ENCODE assay signal across 9 cellular contexts in genomic region chr14:52312872-52313492, GRCh38. TPM values are rescaled to one million over a fixed set of nuclear protein-coding genes. Genes with fewer than 3 reads are reported as not detected.
A peak's percentile ranks its signal among the peaks of the same experiment; 100 is the strongest.
DNase-seq lines count a peak whose midpoint lies in the region; TF ChIP-seq lines count a peak whose summit lies in the region.
"Had no signal": no experiment of that assay in that cellular context is flagged by ENCODE, and none has a peak within 500 bp of the region (broad histone marks: within the 10 kb centered on the region; RNA-seq: fewer than 3 reads in every experiment).

No MANE protein-coding gene starts in this region.

- no peak for DNase-seq in activated CD4-positive, alpha-beta memory T cell treated with anti-CD3 and anti-CD28 coated beads, Interleukin-2, amount 10 ng/mL, durations not matched to agents 7 days and 5 days
- DNase-seq in kidney glomerular epithelial cell (lab: John Stamatoyannopoulos, UW) (peak; percentile 27), stomach (no peak), ascending aorta (ENCODE audit: low spot score in 2 of 2) (no peak), inferior parietal cortex (ENCODE audit: extremely low spot score) (no peak), posterior vena cava (ENCODE audit: low spot score) (no peak)
- DNase-seq: cortex of kidney, NCI-H2081 had no signal

- CTCF ChIA-PET in activated CD4-positive, alpha-beta memory T cell treated with anti-CD3 and anti-CD28 coated beads, Interleukin-2, amount 10 ng/mL, durations not matched to agents 7 days and 5 days (lab: Charles Lee) = interaction anchor here (1.5 to 7.0 kb wide), 3 partner anchors 13 to 155 kb away, joined by 3 to 28 read pairs (median 19); no protein-coding TSS in a partner anchor

- peaks cover 74% of the 10 kb centered on the region for H3K27me3 ChIP-seq in HUES6 (ENCODE audit: control insufficient read depth, insufficient read depth, low read length)
- peaks cover 0 to 23% (median 7%) of the 10 kb centered on the region in 3 donors for H3K27me3 ChIP-seq in stomach
- no peaks in the 10 kb centered on the region for H3K27me3 ChIP-seq in ascending aorta

- H3K4me3 Mint-ChIP-seq in activated CD4-positive, alpha-beta memory T cell treated with anti-CD3 and anti-CD28 coated beads, Interleukin-2, amount 10 ng/mL, durations not matched to agents 7 days and 5 days = peak overlapping the region; percentile 92

- H3K36me3 Mint-ChIP-seq in activated CD4-positive, alpha-beta memory T cell treated with anti-CD3 and anti-CD28 coated beads, Interleukin-2, amount 10 ng/mL, durations not matched to agents 7 days and 5 days (ENCODE audit: low read depth) = peaks cover 95% of the 10 kb centered on the region

- no peaks in the 10 kb centered on the region for H3K9me3 Mint-ChIP-seq in activated CD4-positive, alpha-beta memory T cell treated with anti-CD3 and anti-CD28 coated beads, Interleukin-2, amount 10 ng/mL, durations not matched to agents 7 days and 5 days

- H3K9ac ChIP-seq in HUES6 (ENCODE audit: low read length) = no peak overlapping the region

- 18 to 33% (median 27%) methylated on average over 7 of the region's 7 CpGs for WGBS in stomach, 5 donors

- H3K4me1 ChIP-seq in HUES6 (ENCODE audit: control insufficient read depth, insufficient read depth, low read length) (peaks cover 20% of the 10 kb centered on the region), stomach (peaks cover 20 to 73% (median 55%) of the 10 kb centered on the region in 4 donors), ascending aorta (peaks cover 3 to 7% of the 10 kb centered on the region in 2 donors)

- no peak overlapping the region for H3K27ac ChIP-seq in HUES6 (ENCODE audit: low read depth, low read length)
- H3K27ac ChIP-seq in stomach = peak overlapping the region; percentile 26 to 94 (median 88)
- no peak overlapping the region for H3K27ac ChIP-seq in ascending aorta

- no peak for TF ChIP-seq POLR2A in stomach (IDR thresholded peaks at IDR 0.05)

- H3K4me1 Mint-ChIP-seq in activated CD4-positive, alpha-beta memory T cell treated with anti-CD3 and anti-CD28 coated beads, Interleukin-2, amount 10 ng/mL, durations not matched to agents 7 days and 5 days = peaks cover 59% of the 10 kb centered on the region

- 0 out of 2 replicates have a peak overlapping the region, but pooled peaks have one; percentile 62 for H3K4me3 ChIP-seq in HUES6 (ENCODE audit: low read depth, low read length)
- H3K4me3 ChIP-seq in stomach = peak overlapping the region; percentile 64 to 86 (median 70)
- peak overlapping the region in 1 of 2 donors; percentile 65 for H3K4me3 ChIP-seq in ascending aorta

- POLR2A ChIA-PET in activated CD4-positive, alpha-beta memory T cell treated with anti-CD3 and anti-CD28 coated beads, Interleukin-2, amount 10 ng/mL, durations not matched to agents 7 days and 5 days (lab: Charles Lee) = interaction anchor here (0.6 to 11.5 kb wide), 13 partner anchors 9 to 452 kb away, joined by 3 to 254 read pairs (median 12); partner anchors contain the start of genes GNG2, GPR137C and TXNDC16

- no peak for TF ChIP-seq EP300 in stomach (IDR thresholded peaks at IDR 0.05)

- H3K27me3 Mint-ChIP-seq in activated CD4-positive, alpha-beta memory T cell treated with anti-CD3 and anti-CD28 coated beads, Interleukin-2, amount 10 ng/mL, durations not matched to agents 7 days and 5 days = peaks cover 5% of the 10 kb centered on the region

- H3K9me3 ChIP-seq in HUES6 (ENCODE audit: control insufficient read depth, insufficient read depth, low read depth, low read length) (no peaks in the 10 kb centered on the region), stomach (no peaks in the 10 kb centered on the region), ascending aorta (no peaks in the 10 kb centered on the region)

- H3K27ac Mint-ChIP-seq in activated CD4-positive, alpha-beta memory T cell treated with anti-CD3 and anti-CD28 coated beads, Interleukin-2, amount 10 ng/mL, durations not matched to agents 7 days and 5 days = peak overlapping the region; percentile 94

- intact Hi-C loops in stomach (cut with DNase I; ENCODE audit: low total_unique reads) (no loop called here), ascending aorta (cut with DNase I) (no loop called here), posterior vena cava (cut with DNase I) (loop anchor here in 1 of 2 donors (10.0 kb wide), 1 partner anchor 162 kb away; no protein-coding TSS in a partner anchor)

- H3K36me3 ChIP-seq in HUES6 (ENCODE audit: control insufficient read depth, insufficient read depth, low read length) (no peaks in the 10 kb centered on the region), stomach (no peaks in the 10 kb centered on the region), ascending aorta (no peaks in the 10 kb centered on the region)

- TF ChIP-seq CTCF in stomach (IDR thresholded peaks at IDR 0.05) (no peak), ascending aorta (IDR thresholded peaks at IDR 0.05) (no peak)

RNA-seq across cellular contexts. Expression of gene PTGER2, which starts 1.1 kb away (rescaled TPM):
- total RNA-seq in activated CD4-positive, alpha-beta memory T cell treated with anti-CD3 and anti-CD28 coated beads, Interleukin-2, amount 10 ng/mL, durations not matched to agents 7 days and 5 days = 100 to 1,000 TPM; 108 to 112 TPM
- 10 to 100 TPM in 2 of 5 donors, 1 to 10 TPM in 3; 1.3 to 22.0 (median 8.3) TPM for total RNA-seq in stomach
- 10 to 100 TPM in 2 of 3 donors, 1 to 10 TPM in 1; 5.3 to 20.6 (median 12.9) TPM for polyA plus RNA-seq in stomach
- 1.9 TPM for total RNA-seq in ascending aorta
- 1 to 10 TPM; 5.3 to 7.4 TPM for total RNA-seq in posterior vena cava

RNA-seq across cellular contexts. Expression of gene PTGDR, which starts 45.5 kb away (rescaled TPM):
- under 1 TPM; 0.25 to 0.38 TPM for total RNA-seq in activated CD4-positive, alpha-beta memory T cell treated with anti-CD3 and anti-CD28 coated beads, Interleukin-2, amount 10 ng/mL, durations not matched to agents 7 days and 5 days
- total RNA-seq in stomach (10 to 100 TPM in 1 of 5 donors, under 1 TPM in 1, not detected in 3; 0.37 to 33.0 TPM), ascending aorta (13.4 TPM), posterior vena cava (1 to 10 TPM; 2.9 to 4.5 TPM)
- polyA plus RNA-seq in stomach = not detected

Comparison
In these comparisons a context has a peak if more than half of its experiments do, and no peak if none do; other contexts are left out.
1. H3K27ac ChIP-seq: peak in stomach (5 of 5); none in HUES6 (single experiment) and ascending aorta (0 of 2).
2. RNA of gene PTGER2, which starts 1.1 kb away (total RNA-seq): 108 to 112 TPM in activated CD4-positive, alpha-beta memory T cell treated with anti-CD3 and anti-CD28 coated beads, Interleukin-2, amount 10 ng/mL, durations not matched to agents 7 days and 5 days; 1.3 to 22.0 TPM in stomach, 5.3 to 7.4 TPM in posterior vena cava and 1.9 TPM in ascending aorta (single experiment); every median in the first group is over 4 times any median in the second.